Comparison of ENCODE assay signal across 16 cellular contexts in the genomic region with DNA sequence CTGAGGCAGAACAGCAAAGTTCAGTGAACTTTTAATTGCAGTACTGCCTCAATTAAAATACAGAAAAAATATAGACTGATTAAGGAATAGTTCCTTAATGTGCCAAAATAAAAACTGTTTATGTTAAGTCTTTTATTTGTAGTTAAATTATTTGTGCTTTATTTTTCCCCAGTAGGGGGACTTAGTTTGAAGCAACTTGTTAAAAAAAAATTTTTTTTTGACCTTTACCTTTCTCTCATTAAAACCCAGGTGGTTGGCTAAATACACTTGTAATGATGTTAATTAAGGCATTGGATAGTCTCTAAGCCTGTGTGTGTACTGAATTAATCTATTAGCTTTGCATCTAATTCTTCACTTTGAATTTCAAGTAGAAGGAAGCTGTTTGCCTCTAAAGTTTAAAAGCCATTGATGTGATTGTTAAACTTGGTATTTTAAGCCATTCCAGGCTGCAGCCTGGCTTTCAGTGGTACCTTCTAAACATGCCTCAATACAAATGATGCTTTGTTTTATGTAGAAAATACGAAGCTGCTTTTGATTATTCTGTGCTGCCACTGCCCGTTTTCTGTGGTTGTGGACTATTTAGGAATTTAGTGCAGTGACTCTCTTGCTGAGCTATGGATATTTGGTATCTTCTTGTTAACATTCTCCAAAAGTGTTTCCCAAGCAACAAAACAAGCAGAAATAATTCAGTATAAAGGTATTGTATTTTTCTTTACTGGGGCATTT.
DNase-seq lines count a peak whose midpoint lies in the region; ATAC-seq and TF ChIP-seq lines count a peak whose summit lies in the region.
"Had no signal": no experiment of that assay in that cellular context is flagged by ENCODE, and none has a peak within 500 bp of the region (broad histone marks: within the 10 kb centered on the region; RNA-seq: fewer than 3 reads in every experiment).

No MANE protein-coding gene starts in this region.

- no peaks in the 10 kb centered on the region for H3K9me3 ChIP-seq in cardiac muscle cell (ENCODE audit: low read depth)
- no peaks in the 10 kb centered on the region for H3K9me3 ChIP-seq in right atrium auricular region
- no peaks in the 10 kb centered on the region for H3K9me3 ChIP-seq in transverse colon
- H3K9me3 ChIP-seq: adrenal gland, Caco-2 had no signal

- H3K4me3 ChIP-seq in cardiac muscle cell (no peak overlapping the region), right atrium auricular region (no peak overlapping the region), transverse colon (no peak overlapping the region)
- H3K4me3 ChIP-seq: adrenal gland had no signal

- no peak overlapping the region for H3K27ac ChIP-seq in cardiac muscle cell
- no peak overlapping the region for H3K27ac ChIP-seq in right atrium auricular region
- peak overlapping the region in 1 of 4 donors; percentile 10 for H3K27ac ChIP-seq in transverse colon
- H3K27ac ChIP-seq: adrenal gland had no signal

- DNase-seq in cardiac muscle cell (ENCODE audit: low read depth in 1 of 2, low spot score in 1 of 2) (peak in 1 of 2 donors; percentile 59), right atrium auricular region (ENCODE audit: low spot score) (no peak), dedifferentiated amniotic fluid mesenchymal stem cell (ENCODE audit: extremely low spot score) (peak; percentile 85), midbrain (lab: John Stamatoyannopoulos, UW) (peak; percentile 20), NCI-H1694 (lab: John Stamatoyannopoulos, UW) (no peak), transverse colon (no peak), DMS53 (lab: John Stamatoyannopoulos, UW) (no peak)
- DNase-seq: 8988T; activated T-cell treated with anti-CD3 and anti-CD28 coated beads, Interleukin-2, amount 50 U/mL, for 72 hours; adrenal gland; Caco-2; effector memory CD4-positive, alpha-beta T cell; NCI-H2081; T1000; trophoblast cell had no signal

- intact Hi-C loops in transverse colon (cut with DNase I; ENCODE audit: low total_unique reads): loop anchor here (1.0 kb wide), 1 partner anchor 9 kb away; no protein-coding TSS in a partner anchor

- H3K27me3 ChIP-seq in cardiac muscle cell (no peaks in the 10 kb centered on the region), right atrium auricular region (no peaks in the 10 kb centered on the region), transverse colon (no peaks in the 10 kb centered on the region)
- H3K27me3 ChIP-seq: adrenal gland had no signal

- WGBS in transverse colon (ENCODE audit: low coverage in 1 of 2), 2 donors: 66 to 88% methylated on average over 2 of the region's 2 CpGs

- peaks cover 6% of the 10 kb centered on the region for H3K36me3 ChIP-seq in cardiac muscle cell
- H3K36me3 ChIP-seq in right atrium auricular region: peaks cover 8% of the 10 kb centered on the region
- H3K36me3 ChIP-seq in transverse colon: no peaks in the 10 kb centered on the region
- H3K36me3 ChIP-seq: adrenal gland had no signal

- TF ChIP-seq CTCF in cardiac muscle cell (IDR thresholded peaks at IDR 0.05; ENCODE audit: low read depth, low read length) (peak; percentile 13), right atrium auricular region (IDR thresholded peaks at IDR 0.05) (no peak), transverse colon (IDR thresholded peaks at IDR 0.05) (peak in 1 of 5 experiments; percentile 23)

- H3K4me1 ChIP-seq in cardiac muscle cell (ENCODE audit: low read depth) (peaks cover 12% of the 10 kb centered on the region), right atrium auricular region (peaks cover 0 to 45% of the 10 kb centered on the region in 2 donors), transverse colon (peaks cover 3 to 35% (median 22%) of the 10 kb centered on the region in 4 donors)

- no peak for TF ChIP-seq EP300 in transverse colon (IDR thresholded peaks at IDR 0.05; ENCODE audit: low read depth)

- TF ChIP-seq POLR2A in transverse colon (IDR thresholded peaks at IDR 0.05): no peak

- no peak for ATAC-seq in GM21529 (IDR thresholded peaks at IDR 0.05; ENCODE audit: unreplicated experiment)
- ATAC-seq: activated T-cell treated with anti-CD3 and anti-CD28 coated beads, Interleukin-2, amount 50 U/mL, for 72 hours had no signal

- in situ Hi-C loops in transverse colon (cut with MboI; ENCODE audit: low pct_ligation_motif_present in 1 of 4, low pct_unique_long_range_greater_than_20kb in 1 of 4, low sequenced_read_pairs in 3 of 4): no loop called here

Comparison
In these comparisons a context has a peak if more than half of its experiments do, and no peak if none do; other contexts are left out.
1. DNase-seq: peak in dedifferentiated amniotic fluid mesenchymal stem cell (single experiment) and midbrain (single experiment); none in right atrium auricular region (single experiment), NCI-H1694 (single experiment), transverse colon (single experiment) and DMS53 (single experiment).